ENCODE assay signal across 20 cellular contexts in genomic region chr3:31848163-31848848, GRCh38.
"Had no signal": no experiment of that assay in that cellular context is flagged by ENCODE, and none has a peak within 500 bp of the region (broad histone marks: within the 10 kb centered on the region; RNA-seq: fewer than 3 reads in every experiment).

No MANE protein-coding gene starts in this region.

- H3K36me3 ChIP-seq: colonic mucosa, left ventricle myocardium inferior, ovary, transverse colon had no signal

- ATAC-seq: activated CD4-positive, alpha-beta T cell treated with anti-CD3 and anti-CD28 coated beads for 36 hours; activated CD8-positive, alpha-beta memory T cell treated with anti-CD3 and anti-CD28 coated beads, Interleukin-2, amount 10 ng/mL, durations not matched to agents 7 days and 5 days; activated CD8-positive, alpha-beta T cell treated with anti-CD3 and anti-CD28 coated beads, Interleukin-2, amount 10 ng/mL, durations not matched to agents 7 days and 5 days; activated naive CD8-positive, alpha-beta T cell treated with anti-CD3 and anti-CD28 coated beads, Interleukin-2, amount 50 U/mL, for 24 hours had no signal

- H3K4me3 ChIP-seq: colonic mucosa, left ventricle myocardium inferior, ovary, transverse colon had no signal

- H3K9me3 Mint-ChIP-seq: activated naive CD4-positive, alpha-beta T cell treated with anti-CD3 and anti-CD28 coated beads, Interleukin-2, amount 50 U/mL, for 24 hours; activated naive CD8-positive, alpha-beta T cell treated with anti-CD3 and anti-CD28 coated beads, Interleukin-2, amount 50 U/mL, for 24 hours; activated T-helper 2 cell treated with anti-CD3 and anti-CD28 coated beads, Interferon-gamma antibody, Interleukin-2, Interleukin-4, amounts not matched to agents 10 μg/mL and 5 μg/mL and 100 μg/mL, durations not matched to agents 14 hours and 24 hours and 36 hours; naive B cell had no signal

- H3K4me1 ChIP-seq: colonic mucosa, left ventricle myocardium inferior, transverse colon had no signal

- H3K9me3 ChIP-seq: colonic mucosa, left ventricle myocardium inferior, ovary, transverse colon had no signal

- H3K4me3 Mint-ChIP-seq: activated CD4-positive, alpha-beta T cell treated with anti-CD3 and anti-CD28 coated beads for 36 hours; activated CD8-positive, alpha-beta memory T cell treated with anti-CD3 and anti-CD28 coated beads, Interleukin-2, amount 10 ng/mL, durations not matched to agents 7 days and 5 days; activated CD8-positive, alpha-beta T cell treated with anti-CD3 and anti-CD28 coated beads, Interleukin-2, amount 10 ng/mL, durations not matched to agents 7 days and 5 days; activated naive CD4-positive, alpha-beta T cell treated with anti-CD3 and anti-CD28 coated beads, Interleukin-2, amount 50 U/mL, for 24 hours; activated naive CD8-positive, alpha-beta T cell treated with anti-CD3 and anti-CD28 coated beads, Interleukin-2, amount 50 U/mL, for 24 hours had no signal

- DNase-seq: activated CD4-positive, alpha-beta T cell treated with anti-CD3 and anti-CD28 coated beads for 36 hours; activated CD4-positive, CD25-positive, alpha-beta regulatory T cell; activated CD8-positive, alpha-beta memory T cell treated with anti-CD3 and anti-CD28 coated beads, Interleukin-2, amount 10 ng/mL, durations not matched to agents 7 days and 5 days; activated CD8-positive, alpha-beta T cell treated with anti-CD3 and anti-CD28 coated beads, Interleukin-2, amount 10 ng/mL, durations not matched to agents 7 days and 5 days; activated naive CD8-positive, alpha-beta T cell treated with anti-CD3 and anti-CD28 coated beads, Interleukin-2, amount 50 U/mL, for 24 hours; activated T-cell treated with anti-CD3 and anti-CD28 coated beads, Interleukin-2, amount 50 U/mL, for 48 hours; colonic mucosa; effector memory CD4-positive, alpha-beta T cell; left ventricle myocardium inferior; naive B cell; retina; stimulated activated CD4-positive, alpha-beta T cell treated with anti-CD3 and anti-CD28 coated beads, Interleukin-15, amount 100 ng/mL, for 24 hours; stimulated activated CD4-positive, alpha-beta T cell treated with anti-CD3 and anti-CD28 coated beads, Interleukin-2, amount 100 ng/mL, for 24 hours; stimulated activated naive CD4-positive, alpha-beta T cell treated with Interleukin-2 at 50 U/mL for 16 hours; T-helper 2 cell; transverse colon had no signal

- H3K27ac Mint-ChIP-seq: activated CD4-positive, alpha-beta T cell treated with anti-CD3 and anti-CD28 coated beads for 36 hours; activated CD8-positive, alpha-beta memory T cell treated with anti-CD3 and anti-CD28 coated beads, Interleukin-2, amount 10 ng/mL, durations not matched to agents 7 days and 5 days; activated CD8-positive, alpha-beta T cell treated with anti-CD3 and anti-CD28 coated beads, Interleukin-2, amount 10 ng/mL, durations not matched to agents 7 days and 5 days; activated naive CD4-positive, alpha-beta T cell treated with anti-CD3 and anti-CD28 coated beads, Interleukin-2, amount 50 U/mL, for 24 hours; activated naive CD8-positive, alpha-beta T cell treated with anti-CD3 and anti-CD28 coated beads, Interleukin-2, amount 50 U/mL, for 24 hours; activated T-helper 2 cell treated with anti-CD3 and anti-CD28 coated beads, Interferon-gamma antibody, Interleukin-2, Interleukin-4, amounts not matched to agents 10 μg/mL and 5 μg/mL and 100 μg/mL, durations not matched to agents 14 hours and 24 hours and 36 hours; progenitor cell of endocrine pancreas had no signal

- H3K36me3 Mint-ChIP-seq: activated CD8-positive, alpha-beta memory T cell treated with anti-CD3 and anti-CD28 coated beads, Interleukin-2, amount 10 ng/mL, durations not matched to agents 7 days and 5 days; activated naive CD4-positive, alpha-beta T cell treated with anti-CD3 and anti-CD28 coated beads, Interleukin-2, amount 50 U/mL, for 24 hours had no signal

- H3K27ac ChIP-seq: colonic mucosa, left ventricle myocardium inferior, ovary, transverse colon had no signal

- H3K27me3 Mint-ChIP-seq: activated naive CD4-positive, alpha-beta T cell treated with anti-CD3 and anti-CD28 coated beads, Interleukin-2, amount 50 U/mL, for 24 hours; activated naive CD8-positive, alpha-beta T cell treated with anti-CD3 and anti-CD28 coated beads, Interleukin-2, amount 50 U/mL, for 24 hours; naive B cell; progenitor cell of endocrine pancreas had no signal

- H3K27me3 ChIP-seq: colonic mucosa, ovary, transverse colon had no signal

- H3K4me1 Mint-ChIP-seq: activated CD4-positive, alpha-beta T cell treated with anti-CD3 and anti-CD28 coated beads for 36 hours; activated CD8-positive, alpha-beta memory T cell treated with anti-CD3 and anti-CD28 coated beads, Interleukin-2, amount 10 ng/mL, durations not matched to agents 7 days and 5 days had no signal
